ENCODE assay signal across 9 cellular contexts in the genomic region with DNA sequence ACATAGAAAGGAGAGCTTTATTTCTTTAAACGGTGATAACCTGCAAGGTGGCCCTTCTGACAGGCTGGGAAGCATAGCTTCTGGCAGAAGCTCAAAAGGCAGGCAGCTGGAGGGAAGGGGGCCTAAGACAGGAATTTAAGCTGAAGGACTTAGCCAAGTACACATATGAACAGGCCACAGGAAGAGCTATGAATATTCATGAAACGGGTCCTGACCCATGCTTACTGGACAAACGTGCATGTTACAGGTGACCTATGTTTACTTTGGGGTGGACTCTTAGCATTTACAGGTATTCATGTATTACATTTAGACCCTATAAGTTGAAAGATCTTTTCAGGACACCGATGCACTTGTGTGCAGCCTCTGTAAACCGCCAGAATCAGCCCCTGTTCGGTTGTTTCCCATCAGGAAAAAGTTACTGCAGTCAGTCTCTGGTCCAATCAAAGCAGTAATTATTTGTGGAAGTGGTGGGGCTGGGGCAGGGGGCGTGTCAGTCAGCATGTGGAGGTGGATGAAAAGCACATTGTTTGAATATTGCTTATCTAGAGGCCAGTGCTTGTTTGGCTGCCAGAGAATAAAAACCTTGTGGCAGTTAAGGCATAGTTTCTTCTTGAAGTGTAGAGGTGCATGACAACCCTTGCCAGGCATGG. TPM values are rescaled to one million over a fixed set of nuclear protein-coding genes. Genes with fewer than 3 reads are reported as not detected.
A peak's percentile ranks its signal among the peaks of the same experiment; 100 is the strongest.
DNase-seq lines count a peak whose midpoint lies in the region; ATAC-seq, FAIRE-seq and TF ChIP-seq lines count a peak whose summit lies in the region.
"Had no signal": no experiment of that assay in that cellular context is flagged by ENCODE, and none has a peak within 500 bp of the region (broad histone marks: within the 10 kb centered on the region; RNA-seq: fewer than 3 reads in every experiment).

No MANE protein-coding gene starts in this region.

- peak overlapping the region; percentile 10 to 26; a peak in 1 of 4 replicates for H4K8ac ChIP-seq in IMR-90 (ENCODE audit: low read depth in 2 of 2, low read length in 2 of 2)

- FAIRE-seq in kidney (lab: Jason Lieb, UNC) = no peak

- no peak for TF ChIP-seq POLR2A in IMR-90 (IDR thresholded peaks at IDR 0.05; ENCODE audit: low read depth, low read length)

- H3K27ac ChIP-seq in IMR-90 (ENCODE audit: insufficient read depth, low read length) = no peak overlapping the region
- peak overlapping the region in 1 of 2 donors; percentile 96 for H3K27ac ChIP-seq in kidney (ENCODE audit: low read depth in 2 of 2, low read length in 2 of 2)

- H3K18ac ChIP-seq in IMR-90 (ENCODE audit: low read depth, low read length) = no peak overlapping the region

- peaks cover 0 to 3% (median 0%) of the 10 kb centered on the region in 3 donors for H3K27me3 Mint-ChIP-seq in CD14-positive monocyte (ENCODE audit: low read depth in 3 of 3)
- no peaks in the 10 kb centered on the region for H3K27me3 Mint-ChIP-seq in MCF 10A (ENCODE audit: insufficient read depth, unreplicated experiment)
- no peaks in the 10 kb centered on the region for H3K27me3 Mint-ChIP-seq in nephron progenitor cell (ENCODE audit: low read depth, poor library complexity)

- no peak for TF ChIP-seq RAD21 in IMR-90 (IDR thresholded peaks at IDR 0.05; ENCODE audit: low read length)

- intact Hi-C loops in CD14-positive monocyte (cut with micrococcal nuclease) = loop anchor here in 1 of 2 donors (1.0 to 5.0 kb wide), 2 partner anchors 9 to 63 kb away; partner anchors contain the start of genes NAPB and NXT1
- intact Hi-C loops in IMR-90 (cut with micrococcal nuclease) = loop anchor here (10.0 kb wide), 1 partner anchor 214 kb away; no protein-coding TSS in a partner anchor
- intact Hi-C loops in MCF 10A (cut with micrococcal nuclease) = loop anchor here (1.0 to 5.0 kb wide), 2 partner anchors 9 to 268 kb away; partner anchors contain the start of gene NXT1
- intact Hi-C loops in kidney (cut with DNase I) = no loop called here

- H2BK20ac ChIP-seq in IMR-90 (ENCODE audit: low read depth, low read length) = no peak overlapping the region

- no peak overlapping the region for H3K4me3 ChIP-seq in IMR-90 (ENCODE audit: insufficient read depth, low read depth, low read length)
- H3K4me3 ChIP-seq in kidney (ENCODE audit: low read length in 2 of 2) = peak overlapping the region in 1 of 2 donors; percentile 74

- BruUV-seq in IMR-90 (replicated peaks; lab: Mats Ljungman, UMichigan) = no TSS peak
- no TSS peak for BruUV-seq in MCF 10A (replicated peaks; lab: Mats Ljungman, UMichigan)

- DNase-seq in CD14-positive monocyte (ENCODE audit: low spot score) (no peak), IMR-90 (no peak), MCF 10A (ENCODE audit: unreplicated experiment) (no peak), nephron progenitor cell (no peak), superior temporal gyrus (ENCODE audit: extremely low spot score) (no peak), kidney (no peak)
- DNase-seq: stimulated activated CD4-positive, alpha-beta T cell treated with anti-CD3 and anti-CD28 coated beads, Interleukin-12 subunit alpha, Interleukin-12 subunit beta, amount 100 ng/mL, for 4 hours had no signal

- H3K27me3 ChIP-seq in IMR-90 (ENCODE audit: control insufficient read depth, insufficient read depth, low read length) = no peaks in the 10 kb centered on the region

- peak overlapping the region; percentile 71 for H2AK9ac ChIP-seq in IMR-90 (replicated peaks; ENCODE audit: low read depth, low read length, poor library complexity)

- no peaks in the 10 kb centered on the region for H3K9me3 ChIP-seq in IMR-90 (ENCODE audit: control insufficient read depth, insufficient read depth, low read length)
- H3K9me3 ChIP-seq in kidney (ENCODE audit: control insufficient read depth in 1 of 2, low read length in 2 of 2) = no peaks in the 10 kb centered on the region

- in situ Hi-C loops in IMR-90 (cut with MboI; ENCODE audit: low sequenced_read_pairs) = no loop called here

- no peak overlapping the region for H2AFZ ChIP-seq in IMR-90 (replicated peaks; ENCODE audit: low read length, poor library complexity)

- no peak overlapping the region; the same call in 1 of the 2 replicates for H3K4ac ChIP-seq in IMR-90 (ENCODE audit: low read depth, low read length)

- CTCF ChIA-PET in IMR-90 (lab: Yijun Ruan, JAX) = no interaction called here
- CTCF ChIA-PET in MCF 10A (lab: Yijun Ruan, JAX) = interaction anchor here (0.6 to 5.0 kb wide), 11 partner anchors 9 to 668 kb away, joined by 3 to 36 read pairs (median 3); partner anchors contain the start of genes NAPB and NXT1

- no peak overlapping the region for H3K4me2 ChIP-seq in IMR-90 (ENCODE audit: low read depth, low read length)

- dilution Hi-C loops in IMR-90 (cut with HindIII; ENCODE audit: low sequenced_read_pairs, unreplicated experiment) = no loop called here

- H2AK5ac ChIP-seq in IMR-90 (ENCODE audit: low read depth, low read length) = peak overlapping the region; percentile 17; the same call in 1 of the 2 replicates

- POLR2A ChIA-PET in IMR-90 (lab: Charles Lee; ENCODE audit: unreplicated experiment) = interaction anchor here (1.0 kb wide), 1 partner anchor 9 kb away, joined by 5 read pairs; the partner anchor contains the start of gene NXT1
- POLR2A ChIA-PET in MCF 10A (lab: Yijun Ruan, JAX) = interaction anchor here (0.6 to 12.7 kb wide), 20 partner anchors 8 to 979 kb away, joined by 3 to 261 read pairs (median 8); partner anchors contain the start of genes CST3, NAPB and NXT1

- no peak overlapping the region for H3K23ac ChIP-seq in IMR-90 (ENCODE audit: low read depth, low read length)

- peaks cover 10% of the 10 kb centered on the region for H3K9me1 ChIP-seq in IMR-90 (ENCODE audit: insufficient read depth, low read length)

- H3K36me3 Mint-ChIP-seq in CD14-positive monocyte (peaks cover 11 to 20% of the 10 kb centered on the region in 2 donors), MCF 10A (ENCODE audit: insufficient read depth, unreplicated experiment) (peaks cover 20% of the 10 kb centered on the region), nephron progenitor cell (ENCODE audit: low read depth) (peaks cover 5% of the 10 kb centered on the region)

- no peak overlapping the region for H3K56ac ChIP-seq in IMR-90 (ENCODE audit: extremely low read depth, insufficient read depth, low read length)

- H3K36me3 ChIP-seq in IMR-90 (ENCODE audit: control insufficient read depth, insufficient read depth, low read length) = peaks cover 8% of the 10 kb centered on the region
- peaks cover 5 to 9% of the 10 kb centered on the region in 2 donors for H3K36me3 ChIP-seq in kidney (ENCODE audit: control insufficient read depth in 1 of 2, insufficient read depth in 2 of 2, low read length in 2 of 2)

- peaks cover 9 to 44% of the 10 kb centered on the region in 2 experiments for H3K79me1 ChIP-seq in IMR-90 (ENCODE audit: low read depth in 1 of 2, low read length in 2 of 2)

- H3K4me1 ChIP-seq in IMR-90 (ENCODE audit: control insufficient read depth, insufficient read depth, low read length) (peaks cover 8% of the 10 kb centered on the region), kidney (ENCODE audit: control insufficient read depth in 1 of 2, insufficient read depth in 1 of 2, low read depth in 1 of 2, low read length in 2 of 2) (peaks cover 17 to 24% of the 10 kb centered on the region in 2 donors)

- H2BK15ac ChIP-seq in IMR-90 (ENCODE audit: low read depth, low read length) = no peak overlapping the region

- no peak overlapping the region for H2BK5ac ChIP-seq in IMR-90 (ENCODE audit: low read depth, low read length, poor library complexity, severe bottlenecking)

- no CpG with 5 or more reads among the region's 7 CpGs for WGBS in IMR-90 (ENCODE audit: extremely low coverage in 2 of 2, insufficient read length in 1 of 2), 2 experiments

- ATAC-seq in IMR-90 (ENCODE audit: low read depth) (no peak), HG03108 (IDR thresholded peaks at IDR 0.05; ENCODE audit: unreplicated experiment) (no peak), esophagus mucosa (no peak)

- peak overlapping the region in 1 of 2 donors; percentile 9 for H3K4me3 Mint-ChIP-seq in CD14-positive monocyte
- peak overlapping the region; percentile 86 for H3K4me3 Mint-ChIP-seq in MCF 10A (ENCODE audit: unreplicated experiment)
- H3K4me3 Mint-ChIP-seq in nephron progenitor cell = peak overlapping the region; percentile 74

- H3K14ac ChIP-seq in IMR-90 (replicated peaks; ENCODE audit: low read depth, low read length) = no peak overlapping the region

- no peaks in the 10 kb centered on the region for H3K9me3 Mint-ChIP-seq in CD14-positive monocyte
- H3K9me3 Mint-ChIP-seq in MCF 10A (ENCODE audit: unreplicated experiment) = no peaks in the 10 kb centered on the region
- H3K9me3 Mint-ChIP-seq in nephron progenitor cell = no peaks in the 10 kb centered on the region

- peaks cover 11% of the 10 kb centered on the region for H4K20me1 ChIP-seq in IMR-90 (ENCODE audit: insufficient read depth, low read length)

- H4K91ac ChIP-seq in IMR-90 (ENCODE audit: insufficient read depth, low read depth, low read length) = no peak overlapping the region

- H3K27ac Mint-ChIP-seq in CD14-positive monocyte (peak overlapping the region in 5 of 7 donors; percentile 76 to 94 (median 85)), MCF 10A (ENCODE audit: low read depth, unreplicated experiment) (peak overlapping the region; percentile 83), nephron progenitor cell (no peak overlapping the region)

- TF ChIP-seq CTCF in CD14-positive monocyte (IDR thresholded peaks at IDR 0.05) = no peak
- TF ChIP-seq CTCF in IMR-90 (conservative IDR thresholded peaks at IDR 0.05; ENCODE audit: low read depth, low read length) = no peak
- no peak for TF ChIP-seq CTCF in MCF 10A (IDR thresholded peaks at IDR 0.05; ENCODE audit: unreplicated experiment)
- TF ChIP-seq CTCF in nephron progenitor cell (IDR thresholded peaks at IDR 0.05) = no peak
- TF ChIP-seq CTCF in kidney (IDR thresholded peaks at IDR 0.05; ENCODE audit: borderline replicate concordance, extremely low read depth, insufficient read depth) = no peak

- no peak overlapping the region for H4K5ac ChIP-seq in IMR-90 (ENCODE audit: low read depth, low read length)

- no peak overlapping the region for H2BK120ac ChIP-seq in IMR-90 (ENCODE audit: low read depth, low read length)

- H3K4me1 Mint-ChIP-seq in CD14-positive monocyte (peaks cover 42% of the 10 kb centered on the region), MCF 10A (ENCODE audit: insufficient read depth, unreplicated experiment) (peaks cover 9% of the 10 kb centered on the region), nephron progenitor cell (peaks cover 53% of the 10 kb centered on the region)

- H3K9ac ChIP-seq in IMR-90 (ENCODE audit: low read depth, low read length) (no peak overlapping the region), kidney (ENCODE audit: low read length in 2 of 2) (peak overlapping the region in 1 of 2 donors; percentile 36)

RNA-seq across cellular contexts. Expression of gene GZF1, which starts 2.9 kb away (rescaled TPM):
- polyA plus RNA-seq in CD14-positive monocyte = 1 to 10 TPM; 5.5 to 7.0 TPM
- 23.7 and 30.3 TPM in 2 replicates for total RNA-seq in IMR-90 (2012; rRNA removed)
- polyA plus RNA-seq in IMR-90 (2012; rRNA removed) = 24.7 and 25.7 TPM in 2 replicates
- 8.8 and 10.2 TPM in 2 replicates for polyA plus RNA-seq in IMR-90 (2012; cell fraction: cytosol; rRNA removed)
- polyA plus RNA-seq in IMR-90 (2012; cell fraction: nucleus; rRNA removed; ENCODE audit: low replicate concordance) = 31.4 and 48.4 TPM in 2 replicates
- 15.5 and 19.9 TPM in 2 replicates for total RNA-seq in MCF 10A (2022)
- 14.1 TPM for total RNA-seq in kidney
- 7.7 TPM for polyA plus RNA-seq in kidney (ENCODE audit: insufficient read depth, low read depth, low replicate concordance)
- total RNA-seq in esophagus mucosa = 3.6 TPM

RNA-seq across cellular contexts. Expression of gene NXT1, which starts 8.5 kb away (rescaled TPM):
- polyA plus RNA-seq in CD14-positive monocyte (10 to 100 TPM; 37.8 to 39.4 TPM), IMR-90 (2012; rRNA removed) (23.6 and 27.0 TPM in 2 replicates), kidney (ENCODE audit: insufficient read depth, low read depth, low replicate concordance) (21.4 TPM)
- total RNA-seq in IMR-90 (2012; rRNA removed) (25.5 and 25.8 TPM in 2 replicates), MCF 10A (2022) (32.2 and 40.1 TPM in 2 replicates), kidney (17.6 TPM), esophagus mucosa (21.4 TPM)
- polyA plus RNA-seq in IMR-90 (2012; cell fraction: cytosol; rRNA removed) = 23.5 and 23.8 TPM in 2 replicates
- 12.7 and 21.3 TPM in 2 replicates for polyA plus RNA-seq in IMR-90 (2012; cell fraction: nucleus; rRNA removed; ENCODE audit: low replicate concordance)
